Comparison of ENCODE assay signal across 8 cellular contexts in the genomic region with DNA sequence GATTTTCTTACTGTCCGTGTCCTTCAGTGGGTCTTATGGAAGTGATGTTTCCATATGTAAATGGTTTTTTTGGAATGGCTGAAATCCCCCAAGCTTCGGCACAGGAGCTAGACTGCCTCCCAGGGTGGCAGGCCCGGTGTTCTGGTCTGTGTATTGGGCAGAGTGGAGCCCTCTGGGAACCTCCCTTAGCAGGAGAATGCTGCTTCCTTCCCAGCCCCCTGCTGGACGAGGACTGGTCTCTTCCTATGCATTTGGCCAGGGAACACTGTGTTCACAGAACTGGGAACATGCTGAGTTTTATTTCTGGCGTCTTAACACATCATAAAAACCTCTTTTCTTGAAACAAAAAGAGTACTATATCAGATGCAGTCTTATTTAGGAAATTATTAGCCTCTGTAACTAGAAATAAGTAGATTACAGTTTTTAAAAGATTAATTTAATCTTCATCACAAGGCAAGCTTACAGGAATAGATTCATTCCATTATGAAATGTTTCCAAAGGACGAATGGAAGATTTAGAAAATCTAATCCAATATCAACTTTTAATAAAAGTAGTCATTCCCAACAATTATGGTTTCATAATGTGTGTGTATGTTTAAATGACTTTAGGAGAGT. TPM values are rescaled to one million over a fixed set of nuclear protein-coding genes. Genes with fewer than 3 reads are reported as not detected.
DNase-seq lines count a peak whose midpoint lies in the region; ATAC-seq, FAIRE-seq and TF ChIP-seq lines count a peak whose summit lies in the region.

No MANE protein-coding gene starts in this region.

- H3K4me1 ChIP-seq in Caco-2 (peaks cover 43% of the 10 kb centered on the region), K562 (replicated peaks in 1 of 2; ENCODE audit: control insufficient read depth in 2 of 2, insufficient read depth in 2 of 2, low read length in 2 of 2) (peaks cover 26 to 35% of the 10 kb centered on the region in 2 experiments), uterus (peaks cover 4 to 9% of the 10 kb centered on the region in 2 donors)
- peaks cover 6% of the 10 kb centered on the region for H3K4me1 ChIP-seq in CD8-positive, alpha-beta memory T cell (ENCODE audit: insufficient read depth, low read length)

- no peaks in the 10 kb centered on the region for H3K79me2 ChIP-seq in K562 (ENCODE audit: control insufficient read depth, insufficient read depth, low read length)

- H3K9me3 ChIP-seq in Caco-2 (no peaks in the 10 kb centered on the region), K562 (replicated peaks; ENCODE audit: control insufficient read depth, insufficient read depth, low read depth, low read length) (no peaks in the 10 kb centered on the region), uterus (no peaks in the 10 kb centered on the region)
- H3K9me3 ChIP-seq in CD8-positive, alpha-beta memory T cell (ENCODE audit: low read length): no peaks in the 10 kb centered on the region

- H3K4me2 ChIP-seq in K562 (ENCODE audit: insufficient read depth, low read length): no peak overlapping the region

- no peaks in the 10 kb centered on the region for H3K9me3 Mint-ChIP-seq in Caco-2 (ENCODE audit: unreplicated experiment)
- no peaks in the 10 kb centered on the region for H3K9me3 Mint-ChIP-seq in CD8-positive, alpha-beta memory T cell

- H3K4me3 ChIP-seq in Caco-2 (ENCODE audit: low read depth, low read length): no peak overlapping the region
- no peak overlapping the region for H3K4me3 ChIP-seq in K562
- H3K4me3 ChIP-seq in uterus: no peak overlapping the region
- H3K4me3 ChIP-seq in CD8-positive, alpha-beta memory T cell (ENCODE audit: low read length): no peak overlapping the region

- no peaks in the 10 kb centered on the region for H3K9me1 ChIP-seq in K562 (ENCODE audit: control insufficient read depth, insufficient read depth, low read length)

- H3K9ac ChIP-seq in K562 (ENCODE audit: insufficient read depth in 1 of 2, low read depth in 2 of 2, low read length in 2 of 2): peak overlapping the region in 1 of 2 experiments; percentile 5; a peak in 1 of 4 replicates

- TF ChIP-seq POLR2A in K562 (conservative IDR thresholded peaks at IDR 0.05) (no peak), uterus (IDR thresholded peaks at IDR 0.05) (no peak)

- intact Hi-C loops in Caco-2 (cut with micrococcal nuclease; ENCODE audit: unreplicated experiment) (no loop called here), K562 (cut with micrococcal nuclease) (loop anchor here (10.0 kb wide), 1 partner anchor 428 kb away; no protein-coding TSS in a partner anchor), uterus (cut with DNase I; ENCODE audit: low total_unique reads) (no loop called here)

- TF ChIP-seq RAD21 in K562 (CRISPR knock-in tag; conservative IDR thresholded peaks at IDR 0.05 in 1 of 2, IDR thresholded peaks at IDR 0.05 in 1 of 2): peak in 1 of 2 experiments; percentile 50; a peak in 2 of 4 replicates

- H3K36me3 Mint-ChIP-seq in Caco-2 (ENCODE audit: insufficient read depth, unreplicated experiment): peaks cover 6% of the 10 kb centered on the region
- peaks cover 5 to 40% (median 24%) of the 10 kb centered on the region in 3 donors for H3K36me3 Mint-ChIP-seq in CD8-positive, alpha-beta memory T cell

- DNase-seq in Caco-2: peak; percentile 60 to 62
- DNase-seq in KBM-7: peak; percentile 19
- peak; percentile 57 to 76 (median 64) for DNase-seq in K562 (ENCODE audit: extremely low read depth in 1 of 4, low spot score in 3 of 4)
- DNase-seq in left kidney (ENCODE audit: low read depth, low spot score): peak; percentile 77
- peak; percentile 58 to 74 for DNase-seq in uterus
- no peak for DNase-seq in stimulated activated CD4-positive, alpha-beta T cell treated with anti-CD3 and anti-CD28 coated beads, Interleukin-2, amount 100 ng/mL, for 48 hours
- DNase-seq in CD8-positive, alpha-beta memory T cell: no peak

- H3K27ac ChIP-seq in K562 (ENCODE audit: extremely low read depth, low read depth, low read length): no peak overlapping the region
- H3K27ac ChIP-seq in uterus: peak overlapping the region; percentile 63 to 75
- no peak overlapping the region for H3K27ac ChIP-seq in CD8-positive, alpha-beta memory T cell (ENCODE audit: low read depth, low read length)

- no TSS peak for BruUV-seq in Caco-2 (replicated peaks; lab: Mats Ljungman, UMichigan)
- BruUV-seq in K562 (replicated peaks; lab: Mats Ljungman, UMichigan): no TSS peak

- no peak overlapping the region for H3K4me3 Mint-ChIP-seq in Caco-2 (ENCODE audit: unreplicated experiment)
- no peak overlapping the region for H3K4me3 Mint-ChIP-seq in CD8-positive, alpha-beta memory T cell

- no peaks in the 10 kb centered on the region for H3K27me3 Mint-ChIP-seq in Caco-2 (ENCODE audit: insufficient read depth, unreplicated experiment)
- no peaks in the 10 kb centered on the region for H3K27me3 Mint-ChIP-seq in CD8-positive, alpha-beta memory T cell

- no peaks in the 10 kb centered on the region for H4K20me1 ChIP-seq in K562 (replicated peaks; ENCODE audit: control insufficient read depth, insufficient read depth, low read length)

- in situ Hi-C loops in KBM-7 (cut with MboI; ENCODE audit: low pct_unique_long_range_greater_than_20kb, low sequenced_read_pairs) (loop anchor here (25.0 kb wide), 2 partner anchors 256 to 406 kb away; no protein-coding TSS in a partner anchor), K562 (cut with MboI) (loop anchor here (25.0 kb wide), 1 partner anchor 281 kb away; no protein-coding TSS in a partner anchor)

- peak overlapping the region; percentile 76 for H3K27ac Mint-ChIP-seq in Caco-2 (ENCODE audit: unreplicated experiment)
- peak overlapping the region in 4 of 8 donors; percentile 41 to 85 (median 50) for H3K27ac Mint-ChIP-seq in CD8-positive, alpha-beta memory T cell

- peak; percentile 65 for ATAC-seq in K562
- no peak for ATAC-seq in HG03039 (IDR thresholded peaks at IDR 0.05; ENCODE audit: unreplicated experiment)

- TF ChIP-seq CTCF in Caco-2 (IDR thresholded peaks at IDR 0.05; ENCODE audit: insufficient read depth in 1 of 2, low read depth in 1 of 2, low read length in 1 of 2, severe bottlenecking in 1 of 2, unreplicated experiment in 1 of 2): peak; percentile 36 to 44
- peak; percentile 63 to 80 (median 66) for TF ChIP-seq CTCF in K562 (IDR thresholded peaks at IDR 0.05 in 2 of 3, conservative IDR thresholded peaks at IDR 0.05 in 1 of 3; ENCODE audit: insufficient read depth in 2 of 3, low read depth in 1 of 3, low read length in 3 of 3)
- peak; percentile 32 to 61 (median 56) for TF ChIP-seq CTCF in uterus (IDR thresholded peaks at IDR 0.05)

- POLR2A ChIA-PET in Caco-2 (lab: Charles Lee): interaction anchor here (0.5 to 0.7 kb wide), 2 partner anchors 157 to 217 kb away, joined by 4 to 5 read pairs; no protein-coding TSS in a partner anchor
- POLR2A ChIA-PET in K562 (lab: Yijun Ruan, JAX): interaction anchor here (0.7 to 1.7 kb wide), 4 partner anchors 9 to 265 kb away, joined by 3 to 6 read pairs (median 4); no protein-coding TSS in a partner anchor
- POLR2A ChIA-PET in CD8-positive, alpha-beta memory T cell (lab: Charles Lee): no interaction called here

- CTCF ChIA-PET in Caco-2 (lab: Charles Lee) (interaction anchor here (0.5 to 0.7 kb wide), 5 partner anchors 33 to 485 kb away, joined by 3 to 6 read pairs (median 4); partner anchors contain the start of gene DYNLT1), K562 (lab: Yijun Ruan, JAX; ENCODE audit: low intra/inter-chr PET ratio) (interaction anchor here (0.6 to 4.7 kb wide), 3 partner anchors 12 to 266 kb away, joined by 3 to 49 read pairs (median 3); no protein-coding TSS in a partner anchor)
- CTCF ChIA-PET in CD8-positive, alpha-beta memory T cell (lab: Charles Lee): interaction anchor here (0.7 to 2.7 kb wide), 7 partner anchors 9 to 267 kb away, joined by 3 to 12 read pairs (median 3); no protein-coding TSS in a partner anchor

- peak overlapping the region; percentile 66 for H2AFZ ChIP-seq in K562 (ENCODE audit: low read depth, low read length)

- no peak for TF ChIP-seq EP300 in K562 (IDR thresholded peaks at IDR 0.05; ENCODE audit: low read length)

- WGBS in K562 (ENCODE audit: insufficient coverage, low coverage, missing lambda C conversion rate): 42% methylated on average over 6 of the region's 6 CpGs

- FAIRE-seq in K562 (lab: Jason Lieb, UNC): peak; percentile 73

- H3K27me3 ChIP-seq in Caco-2 (replicated peaks; ENCODE audit: control insufficient read depth, insufficient read depth, low read length) (no peaks in the 10 kb centered on the region), K562 (ENCODE audit: control insufficient read depth in 2 of 2, insufficient read depth in 2 of 2, low read length in 2 of 2) (peaks cover 0 to 2% of the 10 kb centered on the region in 2 experiments; a peak in 2 of 5 replicates), uterus (no peaks in the 10 kb centered on the region)
- H3K27me3 ChIP-seq in CD8-positive, alpha-beta memory T cell (ENCODE audit: insufficient read depth, low read length, poor library complexity, severe bottlenecking): no peaks in the 10 kb centered on the region

- H3K36me3 ChIP-seq in Caco-2 (ENCODE audit: control insufficient read depth, insufficient read depth, low read length) (no peaks in the 10 kb centered on the region), K562 (ENCODE audit: control insufficient read depth, insufficient read depth, low read length) (no peaks in the 10 kb centered on the region), uterus (no peaks in the 10 kb centered on the region)
- no peaks in the 10 kb centered on the region for H3K36me3 ChIP-seq in CD8-positive, alpha-beta memory T cell (ENCODE audit: insufficient read depth, low read length)

- peaks cover 21% of the 10 kb centered on the region for H3K4me1 Mint-ChIP-seq in Caco-2 (ENCODE audit: low read depth, unreplicated experiment)
- peaks cover 7 to 24% (median 12%) of the 10 kb centered on the region in 3 donors for H3K4me1 Mint-ChIP-seq in CD8-positive, alpha-beta memory T cell

RNA-seq across cellular contexts. Expression of gene SYTL3, which starts 56.6 kb away (rescaled TPM):
- total RNA-seq in Caco-2 (2022): 0.86 and 1.1 TPM in 2 replicates
- 0.62 and 0.69 TPM in 2 replicates for total RNA-seq in K562 (2011; cell fraction: chromatin; rRNA removed; ENCODE audit: low replicate concordance)
- total RNA-seq in K562 (2011; cell fraction: nucleolus; rRNA removed): 0.13 and 0.50 TPM in 2 replicates
- 0.15 and 0.38 TPM in 2 replicates for total RNA-seq in K562 (2011; cell fraction: nucleoplasm; rRNA removed)
- total RNA-seq in K562 (2014; rRNA removed): 0.05 and 0.61 TPM in 2 replicates
- total RNA-seq in K562 (2014; rRNA removed; fragmentation: Illumina TruSeq; extraction: Trizol): 0.16 and 0.25 TPM in 2 replicates
- 0.11 and 0.18 TPM in 2 replicates for total RNA-seq in K562 (2015; rRNA removed; fragmentation: Illumina TruSeq; extraction: Trizol)
- 0.11 and 0.35 TPM in 2 replicates for total RNA-seq in K562 (2021)
- polyA plus RNA-seq in K562 (2011; rRNA removed): 0.12 and 0.46 TPM in 2 replicates
- polyA plus RNA-seq in K562 (2011; cell fraction: cytosol; rRNA removed): 0.22 and 0.39 TPM in 2 replicates
- 0.24 and 0.38 TPM in 2 replicates for polyA plus RNA-seq in K562 (2011; cell fraction: nucleus; rRNA removed)
- polyA plus RNA-seq in K562 (2012): 0.17 and 0.35 TPM in 2 replicates
- polyA plus RNA-seq in K562 (2014; fragmentation: Illumina TruSeq; extraction: Trizol): 0.16 and 0.17 TPM in 2 replicates
- under 1 TPM in 1 of 2 experiments, not detected in 1; 0.06 TPM for polyA plus RNA-seq in K562 (2014; fragmentation: Nextera tagmentation; extraction: Ambion mirVana)
- polyA plus RNA-seq in K562 (2014; rRNA removed): 0.04 TPM in 2 replicates
- 0.21 and 0.39 TPM in 2 replicates for polyA minus RNA-seq in K562 (2011; rRNA and poly(A)+ RNA removed)
- polyA minus RNA-seq in K562 (2011; cell fraction: cytosol; rRNA and poly(A)+ RNA removed): not detected in 2 replicates
- polyA minus RNA-seq in K562 (2011; cell fraction: nucleus; rRNA and poly(A)+ RNA removed): 0.13 and 0.33 TPM in 2 replicates
- 10 to 100 TPM in 1 of 4 donors, 1 to 10 TPM in 2, under 1 TPM in 1; 0.51 to 12.4 (median 3.3) TPM for total RNA-seq in uterus
- 100 to 1,000 TPM in 1 of 2 experiments, 10 to 100 TPM in 1; 96.6 to 102 TPM for total RNA-seq in CD8-positive, alpha-beta memory T cell
- 19.5 TPM for polyA plus RNA-seq in CD8-positive, alpha-beta memory T cell

Comparison
In these comparisons a context has a peak if more than half of its experiments do, and no peak if none do; other contexts are left out.
1. DNase-seq: peak in Caco-2 (2 of 2), KBM-7 (single experiment), K562 (4 of 4), left kidney (single experiment) and uterus (2 of 2); none in stimulated activated CD4-positive, alpha-beta T cell treated with anti-CD3 and anti-CD28 coated beads, Interleukin-2, amount 100 ng/mL, for 48 hours (0 of 2) and CD8-positive, alpha-beta memory T cell (0 of 5).
2. H3K27ac ChIP-seq: peak in uterus (2 of 2); none in K562 (single experiment) and CD8-positive, alpha-beta memory T cell (single experiment).
3. RNA of gene SYTL3, which starts 56.6 kb away (total RNA-seq): 96.6 to 102 TPM in CD8-positive, alpha-beta memory T cell; 0.51 to 12.4 TPM in uterus, 0.86 to 1.1 TPM in Caco-2 and 0.05 to 0.69 TPM in K562; every median in the first group is over 4 times any median in the second.
4. Peak in every context shown above with its lines, with median percentiles within 50 percentile points of each other: CTCF ChIP-seq.